Comparison of ENCODE assay signal across 8 cellular contexts in the genomic region with DNA sequence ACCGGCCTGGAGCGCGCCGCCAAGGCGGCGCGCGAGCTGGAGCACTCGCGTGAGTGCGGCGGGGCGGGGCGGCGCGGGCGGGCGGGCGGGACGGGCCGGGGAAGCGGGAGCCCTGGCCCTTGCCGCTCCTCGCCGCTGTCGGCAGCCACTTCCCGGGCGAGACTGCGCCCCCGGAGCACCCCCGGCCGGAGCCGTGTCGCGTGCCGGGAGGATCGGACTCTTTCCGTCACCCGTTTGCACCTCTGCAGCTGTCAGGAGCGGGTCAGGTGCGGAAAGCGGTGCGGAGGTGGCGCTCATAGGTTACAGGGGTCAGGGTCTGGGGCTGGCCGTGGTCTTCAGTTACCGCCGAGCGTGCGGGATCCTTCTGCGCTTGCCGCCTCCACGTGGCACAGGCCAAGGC. TPM values are rescaled to one million over a fixed set of nuclear protein-coding genes. Genes with fewer than 3 reads are reported as not detected.
DNase-seq lines count a peak whose midpoint lies in the region; ATAC-seq, FAIRE-seq and TF ChIP-seq lines count a peak whose summit lies in the region.
"Not testable (repeated sequence)": the region's sequence is repeated elsewhere in the genome, so short reads cannot be mapped to it uniquely, and the experiment has no call there.

No MANE protein-coding gene starts in this region.

- H3K36me3 Mint-ChIP-seq in activated T-helper 17 cell treated with anti-CD3 and anti-CD28 coated beads, Interleukin-2, amount 50 U/mL, for 72 hours (ENCODE audit: low read depth) = peaks cover 15% of the 10 kb centered on the region

- H4K8ac ChIP-seq in H1 (ENCODE audit: extremely low read depth, insufficient read depth, low read length) = not testable (repeated sequence)

- H3K23ac ChIP-seq in H1 (ENCODE audit: insufficient read length) = not testable (repeated sequence)

- not testable (repeated sequence) for H3K9me3 Mint-ChIP-seq in activated T-helper 17 cell treated with anti-CD3 and anti-CD28 coated beads, Interleukin-2, amount 50 U/mL, for 72 hours

- CTCF ChIA-PET in H1 (lab: Charles Lee; ENCODE audit: partially characterized antibody) = not testable (repeated sequence)

- H2AFZ ChIP-seq in H1 (ENCODE audit: low read length) = not testable (repeated sequence)

- FAIRE-seq in H1 (lab: Jason Lieb, UNC) = not testable (repeated sequence)

- H3K79me1 ChIP-seq in H1 (ENCODE audit: low read depth, low read length) = not testable (repeated sequence)

- intact Hi-C loops in left colon (cut with DNase I, micrococcal nuclease); prostate gland (cut with DNase I): not testable (repeated sequence)

- not testable (repeated sequence) for H2BK15ac ChIP-seq in H1 (ENCODE audit: low read length)

- H3K56ac ChIP-seq in H1 (replicated peaks; ENCODE audit: insufficient read length, low read depth, low read length) = not testable (repeated sequence)

- H3K4me2 ChIP-seq in H1 (ENCODE audit: insufficient read depth in 1 of 2, low read depth in 2 of 2, low read length in 2 of 2) = peak overlapping the region; percentile 56 to 60; a peak in 3 of 4 replicates

- H3K4me3 Mint-ChIP-seq in activated T-helper 17 cell treated with anti-CD3 and anti-CD28 coated beads, Interleukin-2, amount 50 U/mL, for 72 hours = peak overlapping the region; percentile 96

- H3K27ac Mint-ChIP-seq in activated T-helper 17 cell treated with anti-CD3 and anti-CD28 coated beads, Interleukin-2, amount 50 U/mL, for 72 hours = not testable (repeated sequence)

- not testable (repeated sequence) for H3K9me3 ChIP-seq in RWPE2 (ENCODE audit: severe bottlenecking); H1 (ENCODE audit: insufficient read depth in 2 of 2, low read depth in 1 of 2, low read length in 1 of 2); prostate gland

- not testable (repeated sequence) for H3K23me2 ChIP-seq in H1 (ENCODE audit: low read depth, low read length)

- not testable (repeated sequence) for H3K14ac ChIP-seq in H1 (ENCODE audit: insufficient read length)

- WGBS in H1 (ENCODE audit: extremely low coverage in 1 of 2, insufficient coverage in 1 of 2, insufficient read length in 1 of 2, insufficient replicate concordance in 2 of 2, low coverage in 1 of 2, low lambda C conversion rate in 2 of 2, missing lambda C conversion rate in 1 of 2), 2 experiments = 0% methylated on average over 4 of the region's 52 CpGs; no CpG with 5 or more reads in 1 of the 2 experiments
- 0% methylated on average over 3 of the region's 52 CpGs for WGBS in prostate gland
- under 1% methylated on average over 23 of the region's 52 CpGs for WGBS in urinary bladder

- not testable (repeated sequence) for TF ChIP-seq RAD21 in H1 (IDR thresholded peaks at IDR 0.05 in 1 of 2, conservative IDR thresholded peaks at IDR 0.05 in 1 of 2; ENCODE audit: low read depth in 2 of 2, low read length in 2 of 2)

- not testable (repeated sequence) for DNase-seq in RWPE2 (ENCODE audit: low spot score); H1 (ENCODE audit: low read depth in 1 of 2, low spot score in 2 of 2); prostate gland (ENCODE audit: low spot score)
- DNase-seq in left colon = peak in 1 of 2 donors; percentile 16

- peaks cover 25% of the 10 kb centered on the region for H3K36me3 ChIP-seq in RWPE2 (ENCODE audit: low read depth)
- not testable (repeated sequence) for H3K36me3 ChIP-seq in H1 (ENCODE audit: control insufficient read depth in 2 of 4, insufficient read depth in 4 of 4, low read length in 3 of 4); prostate gland; urinary bladder (ENCODE audit: insufficient read depth)

- H3K27ac ChIP-seq in RWPE2 (ENCODE audit: poor library complexity, severe bottlenecking) (peak overlapping the region; percentile 86), prostate gland (peak overlapping the region in 1 of 2 donors; percentile 90)
- not testable (repeated sequence) for H3K27ac ChIP-seq in H1 (ENCODE audit: low read depth, low read length); urinary bladder (ENCODE audit: low read depth)

- ATAC-seq in HG03095 (IDR thresholded peaks at IDR 0.05; ENCODE audit: unreplicated experiment) (peak; percentile 6), RWPE2 (ENCODE audit: low read depth) (peak; percentile 15; the same call in 2 of the 3 replicates), left colon (peak; percentile 7)
- ATAC-seq in activated T-helper 17 cell treated with anti-CD3 and anti-CD28 coated beads, Interleukin-2, amount 50 U/mL, for 72 hours (replicated peaks) = peak; percentile 6

- TF ChIP-seq EP300 in H1 (IDR thresholded peaks at IDR 0.05; ENCODE audit: borderline replicate concordance in 1 of 2, low read depth in 2 of 2, low read length in 2 of 2) = not testable (repeated sequence)

- H3K4me1 ChIP-seq in RWPE2 (ENCODE audit: insufficient read depth, poor library complexity, severe bottlenecking); H1 (replicated peaks in 1 of 4; ENCODE audit: control insufficient read depth in 3 of 4, insufficient read depth in 4 of 4, low read length in 3 of 4); prostate gland (replicated peaks); urinary bladder (ENCODE audit: insufficient read depth): not testable (repeated sequence)

- not testable (repeated sequence) for H3K18ac ChIP-seq in H1 (ENCODE audit: extremely low read depth, low read length)

- not testable (repeated sequence) for H4K5ac ChIP-seq in H1 (ENCODE audit: insufficient read length, low read depth, low read length)

- not testable (repeated sequence) for H3K27me3 Mint-ChIP-seq in activated T-helper 17 cell treated with anti-CD3 and anti-CD28 coated beads, Interleukin-2, amount 50 U/mL, for 72 hours

- not testable (repeated sequence) for H2BK5ac ChIP-seq in H1 (ENCODE audit: low read depth, low read length)

- not testable (repeated sequence) for H3K4me1 Mint-ChIP-seq in activated T-helper 17 cell treated with anti-CD3 and anti-CD28 coated beads, Interleukin-2, amount 50 U/mL, for 72 hours

- not testable (repeated sequence) for H4K20me1 ChIP-seq in H1 (replicated peaks in 1 of 2; ENCODE audit: control insufficient read depth in 1 of 2, insufficient read depth in 2 of 2, low read length in 2 of 2)

- POLR2A ChIA-PET in H1 (lab: Charles Lee; ENCODE audit: partially characterized antibody) = interaction anchor here (1.4 to 1.6 kb wide), 2 partner anchors 118 to 201 kb away, joined by 3 read pairs; no protein-coding TSS in a partner anchor

- peak overlapping the region; percentile 76 for H3K4me3 ChIP-seq in GM12875 (ENCODE audit: low read depth, low read length)
- H3K4me3 ChIP-seq in RWPE2 (ENCODE audit: severe bottlenecking) = peak overlapping the region; percentile 89
- peak overlapping the region; percentile 34 to 79 (median 48) for H3K4me3 ChIP-seq in H1 (ENCODE audit: extremely low read depth in 1 of 4, insufficient read depth in 2 of 4, low read depth in 3 of 4, low read length in 4 of 4)
- peak overlapping the region; percentile 71 to 91 for H3K4me3 ChIP-seq in prostate gland
- H3K4me3 ChIP-seq in urinary bladder (ENCODE audit: low read depth, low read length) = peak overlapping the region; percentile 80

- not testable (repeated sequence) for TF ChIP-seq POLR2A in H1 (IDR thresholded peaks at IDR 0.05; ENCODE audit: control extremely low read depth in 1 of 2, low read depth in 2 of 2, low read length in 2 of 2); prostate gland (IDR thresholded peaks at IDR 0.05)

- not testable (repeated sequence) for H2BK12ac ChIP-seq in H1 (ENCODE audit: low read depth, low read length)

- H3K27me3 ChIP-seq in RWPE2 (ENCODE audit: insufficient read depth, poor library complexity, severe bottlenecking); H1 (replicated peaks in 1 of 4; ENCODE audit: control insufficient read depth in 3 of 4, extremely low read depth in 1 of 4, insufficient read depth in 3 of 4, low read length in 3 of 4); prostate gland (replicated peaks; ENCODE audit: insufficient read depth): not testable (repeated sequence)

- not testable (repeated sequence) for H2BK120ac ChIP-seq in H1 (replicated peaks; ENCODE audit: low read depth, low read length)

- H3K9ac ChIP-seq in H1 (replicated peaks in 1 of 4; ENCODE audit: extremely low read depth in 1 of 4, low read depth in 3 of 4, low read length in 3 of 4) = not testable (repeated sequence)

- H4K91ac ChIP-seq in H1 (replicated peaks; ENCODE audit: insufficient read length, low read length) = not testable (repeated sequence)

- not testable (repeated sequence) for H3K4ac ChIP-seq in H1 (replicated peaks; ENCODE audit: insufficient read length, low read depth, low read length)

- not testable (repeated sequence) for TF ChIP-seq CTCF in GM12875 (IDR thresholded peaks at IDR 0.05; ENCODE audit: borderline replicate concordance, insufficient read depth, low read depth, low read length); RWPE2 (IDR thresholded peaks at IDR 0.05; ENCODE audit: poor library complexity, severe bottlenecking); H1 (IDR thresholded peaks at IDR 0.05; ENCODE audit: control extremely low read depth in 1 of 3, insufficient read depth in 1 of 3, low read depth in 1 of 3, low read length in 3 of 3); prostate gland (IDR thresholded peaks at IDR 0.05)

- not testable (repeated sequence) for H2BK20ac ChIP-seq in H1 (ENCODE audit: low read length)

- H3K79me2 ChIP-seq in H1 (ENCODE audit: control insufficient read depth in 1 of 2, insufficient read depth in 2 of 2, low read length in 2 of 2) = not testable (repeated sequence)

- H2AK5ac ChIP-seq in H1 (ENCODE audit: low read depth, low read length) = not testable (repeated sequence)

RNA-seq across cellular contexts. Expression of a gene that starts 0.5 kb away (rescaled TPM):
- total RNA-seq in activated T-helper 17 cell treated with anti-CD3 and anti-CD28 coated beads, Interleukin-2, amount 50 U/mL, for 72 hours = 10 to 100 TPM; 24.2 to 56.8 TPM
- 63.7 and 64.7 TPM in 2 replicates for total RNA-seq in H1 (2021; fragmentation: NEBNext Ultra II Directional; extraction: Animal tissue kit (Norgen Biotek cat#: 25700))
- 28.3 and 46.7 TPM in 2 replicates for polyA plus RNA-seq in H1 (2011; rRNA removed)
- 44.7 TPM for polyA plus RNA-seq in H1 (2011; cell fraction: cytosol; rRNA removed)
- 62.6 TPM for polyA plus RNA-seq in H1 (2011; cell fraction: nucleus; rRNA removed)
- polyA plus RNA-seq in H1 (2012, experiment 1 of 2) = 32.8 to 59.1 TPM (median 55.6 TPM) in 4 replicates
- polyA plus RNA-seq in H1 (2012, experiment 2 of 2) = 37.3 TPM
- 32.6 TPM for polyA plus RNA-seq in H1 (2013, experiment 1 of 2)
- polyA plus RNA-seq in H1 (2013, experiment 2 of 2) = 31.7 TPM
- polyA minus RNA-seq in H1 (2011; rRNA and poly(A)+ RNA removed) = 16.2 and 18.2 TPM in 2 replicates
- polyA minus RNA-seq in H1 (2011; cell fraction: cytosol; rRNA and poly(A)+ RNA removed) = 33.1 TPM
- polyA minus RNA-seq in H1 (2011; cell fraction: nucleus; rRNA and poly(A)+ RNA removed) = 21.4 TPM
- total RNA-seq in left colon = 10 to 100 TPM; 20.7 to 29.6 TPM
- total RNA-seq in prostate gland = 10 to 100 TPM; 30.0 to 32.8 TPM
- total RNA-seq in urinary bladder = 7.1 TPM
- 18.8 TPM for polyA plus RNA-seq in urinary bladder

RNA-seq across cellular contexts. Expression of a gene that starts 28.0 kb away (rescaled TPM):
- total RNA-seq in activated T-helper 17 cell treated with anti-CD3 and anti-CD28 coated beads, Interleukin-2, amount 50 U/mL, for 72 hours = 1 to 10 TPM; 2.1 to 2.3 TPM
- total RNA-seq in H1 (2021; fragmentation: NEBNext Ultra II Directional; extraction: Animal tissue kit (Norgen Biotek cat#: 25700)) = 3.6 and 6.6 TPM in 2 replicates
- 5.7 and 7.6 TPM in 2 replicates for polyA plus RNA-seq in H1 (2011; rRNA removed)
- polyA plus RNA-seq in H1 (2011; cell fraction: cytosol; rRNA removed) = 4.6 TPM
- 20.3 TPM for polyA plus RNA-seq in H1 (2011; cell fraction: nucleus; rRNA removed)
- polyA plus RNA-seq in H1 (2012, experiment 1 of 2) = 3.9 to 8.7 TPM (median 7.5 TPM) in 4 replicates
- polyA plus RNA-seq in H1 (2012, experiment 2 of 2) = 3.6 TPM
- polyA plus RNA-seq in H1 (2013, experiment 1 of 2) = 3.3 TPM
- 2.3 TPM for polyA plus RNA-seq in H1 (2013, experiment 2 of 2)
- polyA minus RNA-seq in H1 (2011; rRNA and poly(A)+ RNA removed) = 0.57 and 1.1 TPM in 2 replicates
- not detected for polyA minus RNA-seq in H1 (2011; cell fraction: cytosol; rRNA and poly(A)+ RNA removed)
- 2.5 TPM for polyA minus RNA-seq in H1 (2011; cell fraction: nucleus; rRNA and poly(A)+ RNA removed)
- 1 to 10 TPM in 1 of 2 donors, under 1 TPM in 1; 0.67 to 2.6 TPM for total RNA-seq in left colon
- 1 to 10 TPM; 4.5 to 6.8 TPM for total RNA-seq in prostate gland
- total RNA-seq in urinary bladder = 6.7 TPM
- 31.0 TPM for polyA plus RNA-seq in urinary bladder

RNA-seq across cellular contexts. Expression of a gene that starts 40.9 kb away (rescaled TPM):
- total RNA-seq in activated T-helper 17 cell treated with anti-CD3 and anti-CD28 coated beads, Interleukin-2, amount 50 U/mL, for 72 hours = 10 to 100 TPM; 24.6 to 55.5 TPM
- 63.0 and 64.4 TPM in 2 replicates for total RNA-seq in H1 (2021; fragmentation: NEBNext Ultra II Directional; extraction: Animal tissue kit (Norgen Biotek cat#: 25700))
- polyA plus RNA-seq in H1 (2011; rRNA removed) (31.3 and 43.9 TPM in 2 replicates), urinary bladder (14.3 TPM)
- polyA plus RNA-seq in H1 (2011; cell fraction: cytosol; rRNA removed) = 51.7 TPM
- polyA plus RNA-seq in H1 (2011; cell fraction: nucleus; rRNA removed) = 162 TPM
- 41.1 to 54.3 TPM (median 49.2 TPM) in 4 replicates for polyA plus RNA-seq in H1 (2012, experiment 1 of 2)
- polyA plus RNA-seq in H1 (2012, experiment 2 of 2) = 28.2 TPM
- polyA plus RNA-seq in H1 (2013, experiment 1 of 2) = 24.1 TPM
- 24.9 TPM for polyA plus RNA-seq in H1 (2013, experiment 2 of 2)
- polyA minus RNA-seq in H1 (2011; rRNA and poly(A)+ RNA removed) = 16.1 and 16.2 TPM in 2 replicates
- polyA minus RNA-seq in H1 (2011; cell fraction: cytosol; rRNA and poly(A)+ RNA removed) = 31.8 TPM
- polyA minus RNA-seq in H1 (2011; cell fraction: nucleus; rRNA and poly(A)+ RNA removed) = 26.6 TPM
- total RNA-seq in left colon (10 to 100 TPM; 15.2 to 16.4 TPM), prostate gland (10 to 100 TPM; 16.8 to 26.9 TPM), urinary bladder (11.3 TPM)
